ENCODE assay signal across 18 cellular contexts in the genomic region with DNA sequence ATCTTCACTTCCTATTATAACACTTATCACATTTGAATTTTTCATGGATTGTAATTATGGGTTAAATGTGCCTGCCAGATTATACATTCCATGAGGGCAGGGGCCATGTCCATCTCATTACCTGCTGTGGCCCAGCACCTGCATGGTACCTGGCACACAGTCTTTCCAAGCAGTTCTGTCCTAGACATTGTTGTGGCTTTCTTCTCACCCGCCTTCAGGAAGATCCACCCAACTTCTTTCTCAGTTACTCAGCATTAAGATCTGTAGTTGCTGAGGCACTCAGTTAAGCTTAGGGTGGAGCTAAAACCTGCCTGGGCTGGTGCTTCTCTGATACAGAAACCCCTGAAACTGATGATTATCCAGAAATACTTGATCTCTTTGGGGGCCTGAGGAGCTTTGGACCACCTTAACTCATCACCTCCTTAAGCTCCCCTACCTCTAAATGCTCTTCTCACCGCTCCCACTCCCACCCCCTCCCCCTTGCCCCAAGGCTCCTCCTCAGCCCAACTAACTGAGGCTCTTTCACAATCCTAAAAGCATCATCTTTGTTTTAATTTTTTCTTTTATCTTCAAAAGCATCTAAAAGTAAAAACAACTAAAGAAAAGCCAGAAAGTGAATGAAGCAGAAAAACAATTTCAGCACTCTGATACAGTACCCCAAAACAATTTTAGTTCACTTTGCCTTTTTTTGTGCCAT.
DNase-seq lines count a peak whose midpoint lies in the region; ATAC-seq, FAIRE-seq and TF ChIP-seq lines count a peak whose summit lies in the region.
"Had no signal": no experiment of that assay in that cellular context is flagged by ENCODE, and none has a peak within 500 bp of the region (broad histone marks: within the 10 kb centered on the region; RNA-seq: fewer than 3 reads in every experiment).

No MANE protein-coding gene starts in this region.

- H3K27ac ChIP-seq in GM23248 (peak overlapping the region; percentile 57), SK-N-SH (ENCODE audit: low read depth in 2 of 2, low read length in 1 of 2) (peak overlapping the region in 1 of 2 experiments; percentile 12; a peak in 1 of 4 replicates), parathyroid adenoma (no peak overlapping the region)
- H3K27ac ChIP-seq in CD8-positive, alpha-beta memory T cell (ENCODE audit: low read depth, low read length): no peak overlapping the region

- CTCF ChIA-PET in SK-N-SH (lab: Yijun Ruan, JAX): no interaction called here
- CTCF ChIA-PET in CD8-positive, alpha-beta memory T cell (lab: Charles Lee): no interaction called here

- TF ChIP-seq CTCF in SK-N-SH (IDR thresholded peaks at IDR 0.05) (no peak), parathyroid adenoma (IDR thresholded peaks at IDR 0.05) (no peak)

- H3K4me3 Mint-ChIP-seq in CD8-positive, alpha-beta memory T cell: no peak overlapping the region
- H3K4me3 Mint-ChIP-seq: activated B cell treated with CpG ODN at 0.5 μM for 24 hours; activated naive CD8-positive, alpha-beta T cell treated with anti-CD3 and anti-CD28 coated beads, Interleukin-2, amount 10 ng/mL, durations not matched to agents 7 days and 5 days; CD14-positive monocyte; neural crest cell had no signal

- 56 to 61% methylated on average over 2 of the region's 2 CpGs for WGBS in GM23248 (ENCODE audit: low coverage in 1 of 2, low lambda C conversion rate in 2 of 2, missing lambda C conversion rate in 2 of 2), 2 experiments
- 64% methylated on average over 2 of the region's 2 CpGs for WGBS in SK-N-SH (ENCODE audit: low lambda C conversion rate)

- ATAC-seq in esophagus mucosa: peak; percentile 88
- ATAC-seq in HG03460 (IDR thresholded peaks at IDR 0.05; ENCODE audit: unreplicated experiment): no peak
- ATAC-seq: left lobe of liver had no signal

- H3K9me2 ChIP-seq in GM23248 (ENCODE audit: insufficient read depth): no peaks in the 10 kb centered on the region
- no peaks in the 10 kb centered on the region for H3K9me2 ChIP-seq in SK-N-SH

- H3K9ac ChIP-seq in GM23248 (peak overlapping the region; percentile 27), SK-N-SH (no peak overlapping the region), parathyroid adenoma (no peak overlapping the region)

- H3K27me3 ChIP-seq in GM23248 (replicated peaks; ENCODE audit: insufficient read depth) (no peaks in the 10 kb centered on the region), SK-N-SH (ENCODE audit: insufficient read depth) (no peaks in the 10 kb centered on the region), parathyroid adenoma (ENCODE audit: control insufficient read depth, insufficient read depth, low read length) (no peaks in the 10 kb centered on the region)
- H3K27me3 ChIP-seq in CD8-positive, alpha-beta memory T cell (ENCODE audit: insufficient read depth, low read length, poor library complexity, severe bottlenecking): no peaks in the 10 kb centered on the region

- H3K9me3 ChIP-seq in GM23248 (ENCODE audit: low read depth) (no peaks in the 10 kb centered on the region), SK-N-SH (0 out of 2 replicates have a peak, but pooled peaks cover 6% of the 10 kb centered on the region), parathyroid adenoma (ENCODE audit: control insufficient read depth, low read length) (no peaks in the 10 kb centered on the region)
- H3K9me3 ChIP-seq in CD8-positive, alpha-beta memory T cell (ENCODE audit: low read length): no peaks in the 10 kb centered on the region
- H3K9me3 ChIP-seq: HAP-1 had no signal

- DNase-seq in GM23248: peak; percentile 86
- no peak for DNase-seq in SK-N-SH
- DNase-seq in NCI-H1417 (lab: John Stamatoyannopoulos, UW): no peak
- DNase-seq in frontal cortex (ENCODE audit: low spot score in 2 of 2): no peak
- no peak for DNase-seq in CD8-positive, alpha-beta memory T cell
- DNase-seq: activated B cell treated with CpG ODN at 0.5 μM for 24 hours; activated naive CD8-positive, alpha-beta T cell treated with anti-CD3 and anti-CD28 coated beads, Interleukin-2, amount 10 ng/mL, durations not matched to agents 7 days and 5 days; GDM1; glutamatergic neuron; NCI-H146; SHP77 had no signal

- FAIRE-seq in frontal cortex (lab: Jason Lieb, UNC): no peak

- no peak for TF ChIP-seq EP300 in SK-N-SH (IDR thresholded peaks at IDR 0.05; ENCODE audit: borderline replicate concordance in 1 of 2, low read depth in 1 of 2, low read length in 1 of 2)

- H3K79me2 ChIP-seq in GM23248 (ENCODE audit: insufficient read depth): no peaks in the 10 kb centered on the region
- H3K79me2 ChIP-seq in SK-N-SH (ENCODE audit: insufficient read depth): no peaks in the 10 kb centered on the region
- H3K79me2 ChIP-seq in parathyroid adenoma: no peaks in the 10 kb centered on the region

- no peaks in the 10 kb centered on the region for H3K36me3 Mint-ChIP-seq in CD8-positive, alpha-beta memory T cell

- no peaks in the 10 kb centered on the region for H3K36me3 ChIP-seq in GM23248 (ENCODE audit: low read depth)
- peaks cover 0 to 11% of the 10 kb centered on the region in 2 experiments for H3K36me3 ChIP-seq in SK-N-SH (replicated peaks in 1 of 2; ENCODE audit: control insufficient read depth in 1 of 2, insufficient read depth in 2 of 2, low read length in 1 of 2)
- no peaks in the 10 kb centered on the region for H3K36me3 ChIP-seq in parathyroid adenoma (ENCODE audit: control insufficient read depth, insufficient read depth, low read length)
- H3K36me3 ChIP-seq in CD8-positive, alpha-beta memory T cell (ENCODE audit: insufficient read depth, low read length): no peaks in the 10 kb centered on the region
- H3K36me3 ChIP-seq: HAP-1 had no signal

- peaks cover 0 to 3% (median 2%) of the 10 kb centered on the region in 5 donors for H3K9me3 Mint-ChIP-seq in CD8-positive, alpha-beta memory T cell
- H3K9me3 Mint-ChIP-seq: activated B cell treated with CpG ODN at 0.5 μM for 24 hours; activated naive CD8-positive, alpha-beta T cell treated with anti-CD3 and anti-CD28 coated beads, Interleukin-2, amount 10 ng/mL, durations not matched to agents 7 days and 5 days had no signal

- no peak overlapping the region for H3K27ac Mint-ChIP-seq in CD8-positive, alpha-beta memory T cell
- H3K27ac Mint-ChIP-seq: activated B cell treated with CpG ODN at 0.5 μM for 24 hours; activated naive CD8-positive, alpha-beta T cell treated with anti-CD3 and anti-CD28 coated beads, Interleukin-2, amount 10 ng/mL, durations not matched to agents 7 days and 5 days; CD14-positive monocyte had no signal

- H3K4me2 ChIP-seq in GM23248 (ENCODE audit: unreplicated experiment) (peak overlapping the region; percentile 50), SK-N-SH (no peak overlapping the region; the same call in 1 of the 2 replicates), parathyroid adenoma (ENCODE audit: low read length) (no peak overlapping the region)

- H3K4me1 ChIP-seq in GM23248 (ENCODE audit: insufficient read depth) (peaks cover 25% of the 10 kb centered on the region), SK-N-SH (ENCODE audit: control insufficient read depth in 1 of 2, insufficient read depth in 2 of 2, low read depth in 1 of 2, low read length in 1 of 2) (peaks cover 2 to 6% of the 10 kb centered on the region in 2 experiments; a peak in 2 of 4 replicates), parathyroid adenoma (no peaks in the 10 kb centered on the region)
- H3K4me1 ChIP-seq in CD8-positive, alpha-beta memory T cell (ENCODE audit: insufficient read depth, low read length): no peaks in the 10 kb centered on the region
- H3K4me1 ChIP-seq: HAP-1 had no signal

- POLR2A ChIA-PET in SK-N-SH (lab: Yijun Ruan, JAX): no interaction called here
- POLR2A ChIA-PET in CD8-positive, alpha-beta memory T cell (lab: Charles Lee): no interaction called here

- H3F3A ChIP-seq in GM23248 (ENCODE audit: insufficient read depth) (peaks cover 37% of the 10 kb centered on the region), SK-N-SH (replicated peaks; ENCODE audit: insufficient read depth) (peaks cover 24% of the 10 kb centered on the region)

- peaks cover 0 to 2% (median 0%) of the 10 kb centered on the region in 3 donors for H3K4me1 Mint-ChIP-seq in CD8-positive, alpha-beta memory T cell
- H3K4me1 Mint-ChIP-seq: neural crest cell had no signal

- H3K27me3 Mint-ChIP-seq in CD8-positive, alpha-beta memory T cell: no peaks in the 10 kb centered on the region
- H3K27me3 Mint-ChIP-seq: activated B cell treated with CpG ODN at 0.5 μM for 24 hours; activated naive CD8-positive, alpha-beta T cell treated with anti-CD3 and anti-CD28 coated beads, Interleukin-2, amount 10 ng/mL, durations not matched to agents 7 days and 5 days had no signal

- in situ Hi-C loops in GM23248 (cut with MboI): no loop called here

- TF ChIP-seq RAD21 in SK-N-SH (IDR thresholded peaks at IDR 0.05; ENCODE audit: low read length): no peak

- peak overlapping the region; percentile 8; the same call in 1 of the 2 replicates for H3K4me3 ChIP-seq in GM23248
- no peak overlapping the region for H3K4me3 ChIP-seq in SK-N-SH (ENCODE audit: low read depth in 2 of 2, low read length in 1 of 2)
- H3K4me3 ChIP-seq in parathyroid adenoma (ENCODE audit: low read depth, low read length): no peak overlapping the region
- no peak overlapping the region for H3K4me3 ChIP-seq in CD8-positive, alpha-beta memory T cell (ENCODE audit: low read length)
- H3K4me3 ChIP-seq: HAP-1 had no signal

- H4K20me1 ChIP-seq in GM23248 (ENCODE audit: insufficient read depth) (no peaks in the 10 kb centered on the region), SK-N-SH (ENCODE audit: insufficient read depth) (no peaks in the 10 kb centered on the region)

- H2AFZ ChIP-seq in GM23248 (peak overlapping the region; percentile 76), SK-N-SH (ENCODE audit: low read depth) (peak overlapping the region; percentile 56; the same call in 1 of the 2 replicates), parathyroid adenoma (peak overlapping the region; percentile 13)

TF ChIP-seq in SK-N-SH, 30 proteins besides CTCF, POLR2A, EP300 and RAD21 (continues in another document):
- no peak for TF ChIP-seq NFIC (IDR thresholded peaks at IDR 0.05; ENCODE audit: borderline replicate concordance)

Comparison
In these comparisons a context has a peak if more than half of its experiments do, and no peak if none do; other contexts are left out.
1. H2AFZ ChIP-seq: peak in every context shown above with its lines; median percentile 76 in GM23248; 56 in SK-N-SH; 13 in parathyroid adenoma.